Comparison of ENCODE assay signal across 1 cellular context in genomic region chr15:42796955-42797779, GRCh38.
TF ChIP-seq lines count a peak whose summit lies in the region.

No MANE protein-coding gene starts in this region.

TF ChIP-seq in Ishikawa, 13 proteins besides CTCF, POLR2A, EP300 and RAD21 (continued from another document):
- TF ChIP-seq USF1 (IDR thresholded peaks at IDR 0.05), result no peak
- TF ChIP-seq FOXM1 (IDR thresholded peaks at IDR 0.05; ENCODE audit: borderline replicate concordance, low read depth), result no peak
- TF ChIP-seq CREB1 (IDR thresholded peaks at IDR 0.05; ENCODE audit: low read depth), result no peak
- TF ChIP-seq NFIC (IDR thresholded peaks at IDR 0.05), result no peak
- TF ChIP-seq ZBTB7A (IDR thresholded peaks at IDR 0.05; ENCODE audit: low read depth), result no peak
- TF ChIP-seq, protein P1, sequence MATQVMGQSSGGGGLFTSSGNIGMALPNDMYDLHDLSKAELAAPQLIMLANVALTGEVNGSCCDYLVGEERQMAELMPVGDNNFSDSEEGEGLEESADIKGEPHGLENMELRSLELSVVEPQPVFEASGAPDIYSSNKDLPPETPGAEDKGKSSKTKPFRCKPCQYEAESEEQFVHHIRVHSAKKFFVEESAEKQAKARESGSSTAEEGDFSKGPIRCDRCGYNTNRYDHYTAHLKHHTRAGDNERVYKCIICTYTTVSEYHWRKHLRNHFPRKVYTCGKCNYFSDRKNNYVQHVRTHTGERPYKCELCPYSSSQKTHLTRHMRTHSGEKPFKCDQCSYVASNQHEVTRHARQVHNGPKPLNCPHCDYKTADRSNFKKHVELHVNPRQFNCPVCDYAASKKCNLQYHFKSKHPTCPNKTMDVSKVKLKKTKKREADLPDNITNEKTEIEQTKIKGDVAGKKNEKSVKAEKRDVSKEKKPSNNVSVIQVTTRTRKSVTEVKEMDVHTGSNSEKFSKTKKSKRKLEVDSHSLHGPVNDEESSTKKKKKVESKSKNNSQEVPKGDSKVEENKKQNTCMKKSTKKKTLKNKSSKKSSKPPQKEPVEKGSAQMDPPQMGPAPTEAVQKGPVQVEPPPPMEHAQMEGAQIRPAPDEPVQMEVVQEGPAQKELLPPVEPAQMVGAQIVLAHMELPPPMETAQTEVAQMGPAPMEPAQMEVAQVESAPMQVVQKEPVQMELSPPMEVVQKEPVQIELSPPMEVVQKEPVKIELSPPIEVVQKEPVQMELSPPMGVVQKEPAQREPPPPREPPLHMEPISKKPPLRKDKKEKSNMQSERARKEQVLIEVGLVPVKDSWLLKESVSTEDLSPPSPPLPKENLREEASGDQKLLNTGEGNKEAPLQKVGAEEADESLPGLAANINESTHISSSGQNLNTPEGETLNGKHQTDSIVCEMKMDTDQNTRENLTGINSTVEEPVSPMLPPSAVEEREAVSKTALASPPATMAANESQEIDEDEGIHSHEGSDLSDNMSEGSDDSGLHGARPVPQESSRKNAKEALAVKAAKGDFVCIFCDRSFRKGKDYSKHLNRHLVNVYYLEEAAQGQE (IDR thresholded peaks at IDR 0.05; ENCODE audit: low read depth), result no peak
TF ChIP-seq in Ishikawa: peak in this region for 0.
